ENCODE assay signal across 14 cellular contexts in the genomic region with DNA sequence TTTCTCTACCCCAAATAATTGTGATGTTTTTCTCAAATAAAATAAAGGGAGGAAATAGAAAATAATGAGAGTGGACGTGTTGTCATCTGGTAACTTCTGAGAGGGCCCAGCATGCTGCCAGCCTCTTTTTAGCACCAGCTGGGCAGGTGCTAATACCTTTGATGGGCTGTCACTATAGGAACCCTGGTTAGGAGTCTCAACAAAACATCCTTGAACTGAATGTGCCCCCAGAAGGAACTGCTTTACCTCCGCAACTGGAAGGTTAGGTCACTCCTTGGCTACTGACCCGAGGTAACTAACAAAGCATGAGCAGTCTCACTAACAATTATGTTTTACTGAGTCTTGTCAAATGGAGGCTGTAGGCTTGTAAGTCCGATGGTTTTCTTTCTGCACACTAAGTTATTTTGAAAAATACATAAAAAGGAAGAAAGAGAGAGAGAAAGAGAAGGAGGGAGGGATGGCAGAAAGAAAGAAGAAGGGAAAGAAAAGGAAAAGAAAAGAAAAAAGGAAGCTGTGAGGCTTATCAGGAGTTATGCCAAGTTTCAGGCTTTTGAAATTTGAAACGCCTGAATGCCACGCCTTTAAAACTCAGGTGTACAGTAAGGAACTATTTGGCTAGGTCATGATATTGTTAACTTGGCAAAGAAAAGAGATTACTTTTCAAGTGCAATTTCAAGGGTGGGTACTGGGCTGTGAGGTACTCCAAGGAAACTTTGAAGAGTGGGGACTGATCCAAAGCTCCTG.
DNase-seq lines count a peak whose midpoint lies in the region; TF ChIP-seq lines count a peak whose summit lies in the region.
"Had no signal": no experiment of that assay in that cellular context is flagged by ENCODE, and none has a peak within 500 bp of the region (broad histone marks: within the 10 kb centered on the region; RNA-seq: fewer than 3 reads in every experiment).

No MANE protein-coding gene starts in this region.

- DNase-seq in NCI-H2171 treated with DMSO at 0.1 percent for 48 hours (lab: John Stamatoyannopoulos, UW), result peak; percentile 25
- no peak for DNase-seq in NCI-H2171 (lab: John Stamatoyannopoulos, UW)
- peak; percentile 76 for DNase-seq in NCI-H2196 (lab: John Stamatoyannopoulos, UW; ENCODE audit: unreplicated experiment)
- peak; percentile 80 for DNase-seq in endodermal cell
- DNase-seq in renal cortical epithelial cell (ENCODE audit: low read depth), result peak; percentile 69
- DNase-seq in amygdala (lab: John Stamatoyannopoulos, UW), result no peak
- DNase-seq in DMS53 (lab: John Stamatoyannopoulos, UW), result no peak
- DNase-seq in UCSD-AML1 (lab: John Stamatoyannopoulos, UW; ENCODE audit: unreplicated experiment), result no peak
- DNase-seq: activated CD4-positive, CD25-positive, alpha-beta regulatory T cell treated with anti-CD3 and anti-CD28 coated beads, Interleukin-2, amount 50 U/mL, for 72 hours; C1 segment of cervical spinal cord; kidney glomerular epithelial cell; nephron progenitor cell had no signal

- no peak overlapping the region for H3K27ac ChIP-seq in endodermal cell (ENCODE audit: low read depth, low read length)
- H3K27ac ChIP-seq: 22Rv1, right atrium auricular region had no signal

- H3K9ac ChIP-seq in endodermal cell (ENCODE audit: extremely low read depth, low read length, poor library complexity, severe bottlenecking), result no peak overlapping the region

- 64 to 71% methylated on average over 5 to 6 of the region's 6 CpGs for WGBS in endodermal cell (ENCODE audit: insufficient coverage in 1 of 2, insufficient read length in 1 of 2), 2 experiments

- H3K36me3 ChIP-seq in endodermal cell (ENCODE audit: control insufficient read depth, insufficient read depth, low read length), result no peaks in the 10 kb centered on the region
- H3K36me3 ChIP-seq: right atrium auricular region had no signal

- H3K4me1 Mint-ChIP-seq in endodermal cell, result peaks cover 26% of the 10 kb centered on the region

- H3K4me1 ChIP-seq in endodermal cell (ENCODE audit: control insufficient read depth, insufficient read depth, low read length), result peaks cover 7% of the 10 kb centered on the region
- H3K4me1 ChIP-seq: right atrium auricular region had no signal

- no peak for TF ChIP-seq CTCF in endodermal cell (conservative IDR thresholded peaks at IDR 0.05)

- no peaks in the 10 kb centered on the region for H3K36me3 Mint-ChIP-seq in endodermal cell (ENCODE audit: low read depth)

- no peaks in the 10 kb centered on the region for H3K27me3 ChIP-seq in endodermal cell (ENCODE audit: control insufficient read depth, insufficient read depth, low read length, poor library complexity, severe bottlenecking)
- H3K27me3 ChIP-seq: right atrium auricular region had no signal

- no peak overlapping the region for H3K4me3 Mint-ChIP-seq in endodermal cell
- H3K4me3 Mint-ChIP-seq: nephron progenitor cell had no signal

- H3K9me3 ChIP-seq in endodermal cell (ENCODE audit: control insufficient read depth, low read length), result no peaks in the 10 kb centered on the region
- H3K9me3 ChIP-seq: right atrium auricular region had no signal

- peaks cover 3% of the 10 kb centered on the region for H3K27me3 Mint-ChIP-seq in endodermal cell (ENCODE audit: insufficient read depth)

- H3K4me3 ChIP-seq in endodermal cell (ENCODE audit: low read length), result no peak overlapping the region
- H3K4me3 ChIP-seq: right atrium auricular region had no signal

- H3K27ac Mint-ChIP-seq in endodermal cell, result no peak overlapping the region
- H3K27ac Mint-ChIP-seq: nephron progenitor cell had no signal

- H3K9me3 Mint-ChIP-seq in endodermal cell, result no peaks in the 10 kb centered on the region
- H3K9me3 Mint-ChIP-seq: nephron progenitor cell had no signal

Comparison
In these comparisons a context has a peak if more than half of its experiments do, and no peak if none do; other contexts are left out.
1. DNase-seq: peak in NCI-H2171 treated with DMSO at 0.1 percent for 48 hours (single experiment), NCI-H2196 (single experiment), endodermal cell (single experiment) and renal cortical epithelial cell (single experiment); none in NCI-H2171 (single experiment), amygdala (0 of 56), DMS53 (single experiment) and UCSD-AML1 (single experiment).